Comparison of ENCODE assay signal across 8 cellular contexts in the genomic region with DNA sequence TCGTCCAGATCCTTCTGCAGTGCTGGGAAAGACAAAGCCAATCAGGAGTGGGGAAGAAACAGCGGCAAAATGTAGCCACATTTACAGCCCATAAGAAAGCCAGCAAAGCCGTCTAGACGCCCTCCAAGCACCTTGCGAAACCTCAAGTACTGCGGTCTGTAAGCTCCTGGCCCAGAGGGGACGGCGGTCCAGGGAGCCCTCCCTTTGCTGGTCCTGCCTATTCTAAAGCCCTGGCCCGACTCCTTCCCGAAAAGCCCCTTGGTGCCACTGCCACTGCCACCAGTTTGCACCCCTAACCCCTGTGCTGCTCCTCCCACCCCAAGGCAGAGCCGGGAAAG. TPM values are rescaled to one million over a fixed set of nuclear protein-coding genes. Genes with fewer than 3 reads are reported as not detected.
A peak's percentile ranks its signal among the peaks of the same experiment; 100 is the strongest.
DNase-seq lines count a peak whose midpoint lies in the region; ATAC-seq and TF ChIP-seq lines count a peak whose summit lies in the region.

No MANE protein-coding gene starts in this region.

- no peaks in the 10 kb centered on the region for H3K9me3 Mint-ChIP-seq in activated CD4-positive, alpha-beta memory T cell treated with anti-CD3 and anti-CD28 coated beads, Interleukin-2, amount 10 ng/mL, durations not matched to agents 7 days and 5 days
- H3K9me3 Mint-ChIP-seq in stimulated activated naive B cell treated with anti-CD40 and anti-IgM and Interleukin-4, amounts not matched to agents 10 μg/mL and 1 μg/mL and 100 μg/mL, for 72 hours = no peaks in the 10 kb centered on the region

- peaks cover 28% of the 10 kb centered on the region for H3K79me2 ChIP-seq in SK-N-SH (ENCODE audit: insufficient read depth)

- peak overlapping the region; percentile 66 for H3K27ac Mint-ChIP-seq in activated CD4-positive, alpha-beta memory T cell treated with anti-CD3 and anti-CD28 coated beads, Interleukin-2, amount 10 ng/mL, durations not matched to agents 7 days and 5 days
- H3K27ac Mint-ChIP-seq in stimulated activated naive B cell treated with anti-CD40 and anti-IgM and Interleukin-4, amounts not matched to agents 10 μg/mL and 1 μg/mL and 100 μg/mL, for 72 hours = peak overlapping the region; percentile 86

- no peak overlapping the region for H2AFZ ChIP-seq in SK-N-SH (ENCODE audit: low read depth)

- H3K27me3 Mint-ChIP-seq in activated CD4-positive, alpha-beta memory T cell treated with anti-CD3 and anti-CD28 coated beads, Interleukin-2, amount 10 ng/mL, durations not matched to agents 7 days and 5 days = no peaks in the 10 kb centered on the region
- no peaks in the 10 kb centered on the region for H3K27me3 Mint-ChIP-seq in stimulated activated naive B cell treated with anti-CD40 and anti-IgM and Interleukin-4, amounts not matched to agents 10 μg/mL and 1 μg/mL and 100 μg/mL, for 72 hours

- peaks cover 17% of the 10 kb centered on the region for H3F3A ChIP-seq in SK-N-SH (replicated peaks; ENCODE audit: insufficient read depth)

- TF ChIP-seq CTCF in SK-N-SH (IDR thresholded peaks at IDR 0.05) = no peak

- DNase-seq in SK-N-SH = no peak
- DNase-seq in activated CD4-positive, alpha-beta memory T cell treated with anti-CD3 and anti-CD28 coated beads, Interleukin-2, amount 10 ng/mL, durations not matched to agents 7 days and 5 days = no peak
- DNase-seq in stimulated activated naive B cell treated with anti-CD40 and anti-IgM and Interleukin-4, amounts not matched to agents 10 μg/mL and 1 μg/mL and 100 μg/mL, for 72 hours = no peak
- DNase-seq in NCI-H1417 treated with DMSO at 0.1 percent for 48 hours (lab: John Stamatoyannopoulos, UW) = no peak
- DNase-seq in mesenteric fat pad (ENCODE audit: low spot score) = no peak

- H3K9me3 ChIP-seq in SK-N-SH = no peaks in the 10 kb centered on the region

- POLR2A ChIA-PET in SK-N-SH (lab: Yijun Ruan, JAX) = no interaction called here
- POLR2A ChIA-PET in activated CD4-positive, alpha-beta memory T cell treated with anti-CD3 and anti-CD28 coated beads, Interleukin-2, amount 10 ng/mL, durations not matched to agents 7 days and 5 days (lab: Charles Lee) = interaction anchor here (0.7 to 5.5 kb wide), 10 partner anchors 12 to 305 kb away, joined by 3 to 50 read pairs (median 4); partner anchors contain the start of genes C9orf78 and USP20

- peaks cover 39% of the 10 kb centered on the region for H3K36me3 Mint-ChIP-seq in activated CD4-positive, alpha-beta memory T cell treated with anti-CD3 and anti-CD28 coated beads, Interleukin-2, amount 10 ng/mL, durations not matched to agents 7 days and 5 days (ENCODE audit: low read depth)
- H3K36me3 Mint-ChIP-seq in stimulated activated naive B cell treated with anti-CD40 and anti-IgM and Interleukin-4, amounts not matched to agents 10 μg/mL and 1 μg/mL and 100 μg/mL, for 72 hours = peaks cover 13 to 18% of the 10 kb centered on the region in 2 donors

- TF ChIP-seq EP300 in SK-N-SH (IDR thresholded peaks at IDR 0.05; ENCODE audit: borderline replicate concordance in 1 of 2, low read depth in 1 of 2, low read length in 1 of 2) = no peak

- H3K4me3 Mint-ChIP-seq in activated CD4-positive, alpha-beta memory T cell treated with anti-CD3 and anti-CD28 coated beads, Interleukin-2, amount 10 ng/mL, durations not matched to agents 7 days and 5 days = peak overlapping the region; percentile 82
- peak overlapping the region; percentile 91 to 93 for H3K4me3 Mint-ChIP-seq in stimulated activated naive B cell treated with anti-CD40 and anti-IgM and Interleukin-4, amounts not matched to agents 10 μg/mL and 1 μg/mL and 100 μg/mL, for 72 hours

- peaks cover 0 to 7% of the 10 kb centered on the region in 2 experiments; a peak in 1 of 4 replicates for H3K4me1 ChIP-seq in SK-N-SH (ENCODE audit: control insufficient read depth in 1 of 2, insufficient read depth in 2 of 2, low read depth in 1 of 2, low read length in 1 of 2)

- ATAC-seq in SK-N-SH treated with all-trans-retinoic acid at 6 μM for 48 hours = no peak
- no peak for ATAC-seq in stimulated activated naive B cell treated with anti-CD40 and anti-IgM and Interleukin-4, amounts not matched to agents 10 μg/mL and 1 μg/mL and 100 μg/mL, for 72 hours (replicated peaks)
- no peak for ATAC-seq in GM18517 (IDR thresholded peaks at IDR 0.05; ENCODE audit: unreplicated experiment)

- no peaks in the 10 kb centered on the region for H4K20me1 ChIP-seq in SK-N-SH (ENCODE audit: insufficient read depth)

- H3K4me1 Mint-ChIP-seq in activated CD4-positive, alpha-beta memory T cell treated with anti-CD3 and anti-CD28 coated beads, Interleukin-2, amount 10 ng/mL, durations not matched to agents 7 days and 5 days = peaks cover 13% of the 10 kb centered on the region
- H3K4me1 Mint-ChIP-seq in stimulated activated naive B cell treated with anti-CD40 and anti-IgM and Interleukin-4, amounts not matched to agents 10 μg/mL and 1 μg/mL and 100 μg/mL, for 72 hours = peaks cover 9 to 12% of the 10 kb centered on the region in 2 donors

- peak overlapping the region; percentile 77 for H3K9ac ChIP-seq in SK-N-SH

- 71% methylated on average over 10 of the region's 11 CpGs for WGBS in SK-N-SH (ENCODE audit: low lambda C conversion rate)

- peaks cover 25 to 50% of the 10 kb centered on the region in 2 experiments for H3K36me3 ChIP-seq in SK-N-SH (replicated peaks in 1 of 2; ENCODE audit: control insufficient read depth in 1 of 2, insufficient read depth in 2 of 2, low read length in 1 of 2)

- H3K27ac ChIP-seq in SK-N-SH (ENCODE audit: low read depth in 2 of 2, low read length in 1 of 2) = peak overlapping the region in 1 of 2 experiments; percentile 39; a peak in 1 of 4 replicates

- no peaks in the 10 kb centered on the region for H3K27me3 ChIP-seq in SK-N-SH (ENCODE audit: insufficient read depth)

- CTCF ChIA-PET in SK-N-SH (lab: Yijun Ruan, JAX) = interaction anchor here (1.0 kb wide), 1 partner anchor 61 kb away, joined by 3 read pairs; no protein-coding TSS in a partner anchor
- CTCF ChIA-PET in activated CD4-positive, alpha-beta memory T cell treated with anti-CD3 and anti-CD28 coated beads, Interleukin-2, amount 10 ng/mL, durations not matched to agents 7 days and 5 days (lab: Charles Lee) = no interaction called here

- peak overlapping the region; percentile 65 to 66 for H3K4me3 ChIP-seq in SK-N-SH (ENCODE audit: low read depth in 2 of 2, low read length in 1 of 2)
- peak overlapping the region; percentile 86 for H3K4me3 ChIP-seq in iPS-11a (ENCODE audit: low read depth, low read length)

- H3K9me2 ChIP-seq in SK-N-SH = no peaks in the 10 kb centered on the region

- TF ChIP-seq RAD21 in SK-N-SH (IDR thresholded peaks at IDR 0.05; ENCODE audit: low read length) = no peak

- H3K4me2 ChIP-seq in SK-N-SH = peak overlapping the region; percentile 95

TF ChIP-seq in SK-N-SH, 30 proteins besides CTCF, POLR2A, EP300 and RAD21:
- TF ChIP-seq YY1 (IDR thresholded peaks at IDR 0.05; ENCODE audit: low read depth) (no peak), GATA2 (CRISPR knock-in tag; IDR thresholded peaks at IDR 0.05) (no peak), TCF12 (IDR thresholded peaks at IDR 0.05) (no peak)
- TF ChIP-seq, protein P1, sequence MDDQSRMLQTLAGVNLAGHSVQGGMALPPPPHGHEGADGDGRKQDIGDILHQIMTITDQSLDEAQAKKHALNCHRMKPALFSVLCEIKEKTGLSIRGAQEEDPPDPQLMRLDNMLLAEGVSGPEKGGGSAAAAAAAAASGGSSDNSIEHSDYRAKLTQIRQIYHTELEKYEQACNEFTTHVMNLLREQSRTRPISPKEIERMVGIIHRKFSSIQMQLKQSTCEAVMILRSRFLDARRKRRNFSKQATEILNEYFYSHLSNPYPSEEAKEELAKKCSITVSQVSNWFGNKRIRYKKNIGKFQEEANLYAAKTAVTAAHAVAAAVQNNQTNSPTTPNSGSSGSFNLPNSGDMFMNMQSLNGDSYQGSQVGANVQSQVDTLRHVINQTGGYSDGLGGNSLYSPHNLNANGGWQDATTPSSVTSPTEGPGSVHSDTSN (IDR thresholded peaks at IDR 0.05) = no peak

TF ChIP-seq in SK-N-SH treated with all-trans-retinoic acid at 6 μM for 48 hours, 23 proteins besides CTCF, POLR2A, EP300 and RAD21 (continues in another document):
- no peak for TF ChIP-seq GLIS3 (CRISPR knock-in tag; IDR thresholded peaks at IDR 0.05)
- TF ChIP-seq TOX (CRISPR knock-in tag; IDR thresholded peaks at IDR 0.05; ENCODE audit: borderline replicate concordance) = no peak
- no peak for TF ChIP-seq CREB5 (CRISPR knock-in tag; IDR thresholded peaks at IDR 0.05; ENCODE audit: low read depth)

RNA-seq across cellular contexts. Expression of gene TOR1A, which starts 1.1 kb away (rescaled TPM):
- 85.3 and 120 TPM in 2 replicates for polyA plus RNA-seq in SK-N-SH (2012; rRNA removed)
- 96.1 and 107 TPM in 2 replicates for polyA plus RNA-seq in SK-N-SH (2012; cell fraction: cytosol; rRNA removed)
- polyA plus RNA-seq in SK-N-SH (2012; cell fraction: nucleus; rRNA removed) = 41.4 and 53.5 TPM in 2 replicates
- total RNA-seq in activated CD4-positive, alpha-beta memory T cell treated with anti-CD3 and anti-CD28 coated beads, Interleukin-2, amount 10 ng/mL, durations not matched to agents 7 days and 5 days = 10 to 100 TPM; 54.6 to 56.9 TPM
- total RNA-seq in mesenteric fat pad = 33.9 TPM

RNA-seq across cellular contexts. Expression of gene C9orf78, which starts 12.3 kb away (rescaled TPM):
- polyA plus RNA-seq in SK-N-SH (2012; rRNA removed) = 59.2 and 70.8 TPM in 2 replicates
- 95.1 and 121 TPM in 2 replicates for polyA plus RNA-seq in SK-N-SH (2012; cell fraction: cytosol; rRNA removed)
- polyA plus RNA-seq in SK-N-SH (2012; cell fraction: nucleus; rRNA removed) = 9.8 and 19.0 TPM in 2 replicates
- total RNA-seq in activated CD4-positive, alpha-beta memory T cell treated with anti-CD3 and anti-CD28 coated beads, Interleukin-2, amount 10 ng/mL, durations not matched to agents 7 days and 5 days = 10 to 100 TPM; 61.6 to 66.2 TPM
- total RNA-seq in mesenteric fat pad = 30.1 TPM

RNA-seq across cellular contexts. Expression of gene USP20, which starts 12.5 kb away (rescaled TPM):
- polyA plus RNA-seq in SK-N-SH (2012; rRNA removed) = 17.7 and 22.5 TPM in 2 replicates
- polyA plus RNA-seq in SK-N-SH (2012; cell fraction: cytosol; rRNA removed) = 5.7 and 9.7 TPM in 2 replicates
- polyA plus RNA-seq in SK-N-SH (2012; cell fraction: nucleus; rRNA removed) = 74.9 and 88.3 TPM in 2 replicates
- total RNA-seq in activated CD4-positive, alpha-beta memory T cell treated with anti-CD3 and anti-CD28 coated beads, Interleukin-2, amount 10 ng/mL, durations not matched to agents 7 days and 5 days = 10 to 100 TPM; 86.4 to 87.6 TPM
- total RNA-seq in mesenteric fat pad = 16.8 TPM

RNA-seq across cellular contexts. Expression of gene TOR1B, which starts 19.8 kb away (rescaled TPM):
- 37.4 and 50.2 TPM in 2 replicates for polyA plus RNA-seq in SK-N-SH (2012; rRNA removed)
- 38.1 and 42.5 TPM in 2 replicates for polyA plus RNA-seq in SK-N-SH (2012; cell fraction: cytosol; rRNA removed)
- polyA plus RNA-seq in SK-N-SH (2012; cell fraction: nucleus; rRNA removed) = 42.4 and 57.4 TPM in 2 replicates
- 10 to 100 TPM; 29.0 to 30.8 TPM for total RNA-seq in activated CD4-positive, alpha-beta memory T cell treated with anti-CD3 and anti-CD28 coated beads, Interleukin-2, amount 10 ng/mL, durations not matched to agents 7 days and 5 days
- 16.7 TPM for total RNA-seq in mesenteric fat pad
